ENCODE assay signal across 8 cellular contexts in genomic region chr1:45340816-45341215, GRCh38. TPM values are rescaled to one million over a fixed set of nuclear protein-coding genes. Genes with fewer than 3 reads are reported as not detected.
DNase-seq lines count a peak whose midpoint lies in the region; ATAC-seq and TF ChIP-seq lines count a peak whose summit lies in the region.

No MANE protein-coding gene starts in this region.

- no peak for TF ChIP-seq POLR2A in erythroblast (IDR thresholded peaks at IDR 0.05; ENCODE audit: low read length)

- peak overlapping the region; percentile 75 for H3K4me2 ChIP-seq in parathyroid adenoma (ENCODE audit: low read length)

- H3K79me2 ChIP-seq in parathyroid adenoma = peaks cover 2% of the 10 kb centered on the region

- no peaks in the 10 kb centered on the region for H3K9me3 ChIP-seq in heart right ventricle
- H3K9me3 ChIP-seq in parathyroid adenoma (ENCODE audit: control insufficient read depth, low read length) = no peaks in the 10 kb centered on the region

- in situ Hi-C loops in SK-MEL-5 (cut with HindIII; ENCODE audit: low pct_unique_long_range_greater_than_20kb, low sequenced_read_pairs) = no loop called here

- intact Hi-C loops in heart right ventricle (cut with DNase I) = no loop called here
- intact Hi-C loops in left cardiac atrium (cut with DNase I) = loop anchor here in 1 of 2 donors (5.0 kb wide), 1 partner anchor 39 kb away; no protein-coding TSS in a partner anchor

- DNase-seq in heart right ventricle (no peak), left cardiac atrium (no peak), SK-MEL-5 (ENCODE audit: low read depth, low spot score) (peak; percentile 27), erythroblast (lab: John Stamatoyannopoulos, UW) (peak; percentile 53 to 60), HCEC 1CT (no peak)

- H3K4me1 ChIP-seq in heart right ventricle = peaks cover 11 to 35% (median 25%) of the 10 kb centered on the region in 9 donors
- peaks cover 4% of the 10 kb centered on the region for H3K4me1 ChIP-seq in parathyroid adenoma

- H3K4me3 ChIP-seq in heart right ventricle (peak overlapping the region; percentile 58 to 91 (median 82)), parathyroid adenoma (ENCODE audit: low read depth, low read length) (peak overlapping the region; percentile 90)

- WGBS in heart right ventricle, 2 donors = 34 to 44% methylated on average over 6 of the region's 6 CpGs

- ATAC-seq in heart right ventricle = no peak
- ATAC-seq in left cardiac atrium = no peak
- no peak for ATAC-seq in HG02678 (IDR thresholded peaks at IDR 0.05; ENCODE audit: unreplicated experiment)
- no peak for ATAC-seq in GM18873 (IDR thresholded peaks at IDR 0.05; ENCODE audit: low FRiP score, unreplicated experiment)

- H3K27ac ChIP-seq in heart right ventricle = peak overlapping the region in 9 of 10 donors; percentile 92 to 99 (median 97)
- H3K27ac ChIP-seq in parathyroid adenoma = peak overlapping the region; percentile 98

- H3K9ac ChIP-seq in parathyroid adenoma = no peak overlapping the region

- peak overlapping the region; percentile 78 for H2AFZ ChIP-seq in parathyroid adenoma

- TF ChIP-seq CTCF in heart right ventricle (IDR thresholded peaks at IDR 0.05) (no peak), parathyroid adenoma (IDR thresholded peaks at IDR 0.05) (no peak)

- no peaks in the 10 kb centered on the region for H3K27me3 ChIP-seq in heart right ventricle
- no peaks in the 10 kb centered on the region for H3K27me3 ChIP-seq in parathyroid adenoma (ENCODE audit: control insufficient read depth, insufficient read depth, low read length)

- H3K36me3 ChIP-seq in heart right ventricle = peaks cover 0 to 46% (median 30%) of the 10 kb centered on the region in 9 donors
- no peaks in the 10 kb centered on the region for H3K36me3 ChIP-seq in parathyroid adenoma (ENCODE audit: control insufficient read depth, insufficient read depth, low read length)

RNA-seq across cellular contexts. Expression of gene MUTYH, which starts 0.6 kb away (rescaled TPM):
- total RNA-seq in heart right ventricle (10 to 100 TPM in 1 of 10 donors, 1 to 10 TPM in 9; 6.0 to 10.2 (median 8.9) TPM), left cardiac atrium (10 to 100 TPM in 1 of 2 donors, 1 to 10 TPM in 1; 9.1 to 11.0 TPM)
- polyA plus RNA-seq in heart right ventricle = 10 to 100 TPM in 1 of 2 donors, 1 to 10 TPM in 1; 9.9 to 20.3 TPM
- 12.4 and 13.0 TPM in 2 replicates for total RNA-seq in SK-MEL-5 (2014; rRNA removed; shearing (Covaris generic))
- 14.0 and 14.8 TPM in 2 replicates for polyA plus RNA-seq in SK-MEL-5 (2015; cell fraction: cytosol; rRNA removed)
- 168 and 169 TPM in 2 replicates for polyA plus RNA-seq in SK-MEL-5 (2015; cell fraction: nucleus; rRNA removed)

RNA-seq across cellular contexts. Expression of gene TOE1, which starts 0.8 kb away (rescaled TPM):
- 1 to 10 TPM; 2.7 to 6.6 (median 4.1) TPM for total RNA-seq in heart right ventricle
- 1 to 10 TPM; 3.5 to 4.4 TPM for polyA plus RNA-seq in heart right ventricle
- 1 to 10 TPM; 5.4 to 6.6 TPM for total RNA-seq in left cardiac atrium
- 10.5 and 13.5 TPM in 2 replicates for total RNA-seq in SK-MEL-5 (2014; rRNA removed; shearing (Covaris generic))
- 15.1 and 15.8 TPM in 2 replicates for polyA plus RNA-seq in SK-MEL-5 (2015; cell fraction: cytosol; rRNA removed)
- 21.0 and 32.2 TPM in 2 replicates for polyA plus RNA-seq in SK-MEL-5 (2015; cell fraction: nucleus; rRNA removed)

RNA-seq across cellular contexts. Expression of gene HPDL, which starts 14.1 kb away (rescaled TPM):
- total RNA-seq in heart right ventricle (under 1 TPM in 3 of 10 donors, not detected in 7; 0.17 to 0.45 (median 0.30) TPM), left cardiac atrium (under 1 TPM; 0.27 to 0.50 TPM)
- polyA plus RNA-seq in heart right ventricle = under 1 TPM; 0.37 to 0.62 TPM
- not detected in 2 replicates for total RNA-seq in SK-MEL-5 (2014; rRNA removed; shearing (Covaris generic))
- 0.13 TPM in 1 of 2 replicates, not detected in the other for polyA plus RNA-seq in SK-MEL-5 (2015; cell fraction: cytosol; rRNA removed)
- not detected in 2 replicates for polyA plus RNA-seq in SK-MEL-5 (2015; cell fraction: nucleus; rRNA removed)

Comparison
In these comparisons a context has a peak if more than half of its experiments do, and no peak if none do; other contexts are left out.
1. DNase-seq: peak in SK-MEL-5 (single experiment) and erythroblast (2 of 2); none in heart right ventricle (0 of 2), left cardiac atrium (single experiment) and HCEC 1CT (single experiment).